In genomic region chr12:109212460-109213115, GRCh38 we compare ENCODE assay signal across 7 cellular contexts.
"Had no signal": no experiment of that assay in that cellular context is flagged by ENCODE, and none has a peak within 500 bp of the region (broad histone marks: within the 10 kb centered on the region; RNA-seq: fewer than 3 reads in every experiment).

No MANE protein-coding gene starts in this region.

- H3K4me1 ChIP-seq: HAP-1 had no signal

- H3K4me3 ChIP-seq: GM23248, HAP-1, K562 had no signal

- H3K9ac ChIP-seq: GM23248 had no signal

- H3K9me3 ChIP-seq: HAP-1 had no signal

- H3K36me3 ChIP-seq: HAP-1 had no signal

- H3K27ac ChIP-seq: GM23248 had no signal

- DNase-seq: GM23248, GOT3, H7, IMR-90 had no signal

- ATAC-seq: HCT116, K562 had no signal

- H2AFZ ChIP-seq: GM23248 had no signal
